Comparison of ENCODE assay signal across 8 cellular contexts in the genomic region with DNA sequence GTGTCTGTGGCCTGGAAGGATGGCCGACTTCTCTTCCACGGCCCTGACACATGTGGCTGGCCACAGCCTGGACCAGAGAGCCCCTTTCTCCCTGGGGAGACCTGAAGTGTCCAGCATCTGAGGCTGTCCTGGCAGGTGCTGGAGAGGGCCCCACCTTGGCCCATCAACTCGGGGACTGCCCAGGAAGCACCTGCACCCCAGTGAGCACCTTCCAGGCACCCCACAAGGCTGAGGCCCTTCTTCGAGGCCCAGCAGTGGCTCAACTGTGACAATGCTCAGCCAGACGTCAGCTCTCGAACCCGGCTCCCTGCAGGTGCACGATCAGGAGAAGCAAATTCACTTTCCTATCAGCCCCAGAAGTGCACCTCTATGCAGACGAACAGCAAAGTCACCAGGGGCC. TPM values are rescaled to one million over a fixed set of nuclear protein-coding genes. Genes with fewer than 3 reads are reported as not detected.
DNase-seq lines count a peak whose midpoint lies in the region; ATAC-seq lines count a peak whose summit lies in the region.
"Had no signal": no experiment of that assay in that cellular context is flagged by ENCODE, and none has a peak within 500 bp of the region (broad histone marks: within the 10 kb centered on the region; RNA-seq: fewer than 3 reads in every experiment).

No MANE protein-coding gene starts in this region.

- H3K27ac ChIP-seq in rectal smooth muscle tissue (ENCODE audit: low read depth, low read length): no peak overlapping the region

- peak overlapping the region; percentile 93 for H3K27ac Mint-ChIP-seq in T-helper 17 cell

- peaks cover 3% of the 10 kb centered on the region for H3K36me3 ChIP-seq in rectal smooth muscle tissue (ENCODE audit: control insufficient read depth, insufficient read depth, low read length)
- no peaks in the 10 kb centered on the region for H3K36me3 ChIP-seq in MG63

- no peaks in the 10 kb centered on the region for H3K9me3 ChIP-seq in T-helper 17 cell (ENCODE audit: control insufficient read depth, low read length, poor library complexity, severe bottlenecking)
- no peaks in the 10 kb centered on the region for H3K9me3 ChIP-seq in MG63

- H3K36me3 Mint-ChIP-seq in T-helper 17 cell (ENCODE audit: low read depth): no peaks in the 10 kb centered on the region

- peaks cover 37% of the 10 kb centered on the region for H3K4me1 Mint-ChIP-seq in T-helper 17 cell

- H3K4me3 Mint-ChIP-seq in T-helper 17 cell: peak overlapping the region; percentile 87

- ATAC-seq in GM19351 (IDR thresholded peaks at IDR 0.05; ENCODE audit: unreplicated experiment) (peak; percentile 25), HG02798 (IDR thresholded peaks at IDR 0.05; ENCODE audit: poor library complexity, unreplicated experiment) (peak; percentile 31), T-helper 17 cell (no peak)

- peak overlapping the region; percentile 27 for H3K4me3 ChIP-seq in rectal smooth muscle tissue (ENCODE audit: low read length)
- H3K4me3 ChIP-seq in MG63: no peak overlapping the region

- no peak for DNase-seq in T-helper 17 cell
- no peak for DNase-seq in amygdala (lab: John Stamatoyannopoulos, UW)
- DNase-seq in MG63: no peak
- DNase-seq in NCI-H446 treated with DMSO at 0.1 percent for 48 hours (lab: John Stamatoyannopoulos, UW): no peak
- DNase-seq: NCI-H526 treated with DMSO at 0.1 percent for 48 hours had no signal

- H3K9ac ChIP-seq in rectal smooth muscle tissue (ENCODE audit: low read length): no peak overlapping the region

- H3K4me1 ChIP-seq in rectal smooth muscle tissue (ENCODE audit: control insufficient read depth, insufficient read depth, low read length): no peaks in the 10 kb centered on the region

- no peaks in the 10 kb centered on the region for H3K27me3 ChIP-seq in rectal smooth muscle tissue (ENCODE audit: control insufficient read depth, insufficient read depth, low read length)
- no peaks in the 10 kb centered on the region for H3K27me3 ChIP-seq in MG63

- no peaks in the 10 kb centered on the region for H3K27me3 Mint-ChIP-seq in T-helper 17 cell

RNA-seq across cellular contexts. Expression of a gene that starts 24.3 kb away (rescaled TPM):
- 100 to 1,000 TPM in 1 of 2 donors, 10 to 100 TPM in 1; 64.7 to 135 TPM for total RNA-seq in T-helper 17 cell
- 33.7 and 41.1 TPM in 2 replicates for total RNA-seq in MG63 (2014; rRNA removed; shearing (Covaris generic); ENCODE audit: low replicate concordance)
